Comparison of ENCODE assay signal across 8 cellular contexts in the genomic region with DNA sequence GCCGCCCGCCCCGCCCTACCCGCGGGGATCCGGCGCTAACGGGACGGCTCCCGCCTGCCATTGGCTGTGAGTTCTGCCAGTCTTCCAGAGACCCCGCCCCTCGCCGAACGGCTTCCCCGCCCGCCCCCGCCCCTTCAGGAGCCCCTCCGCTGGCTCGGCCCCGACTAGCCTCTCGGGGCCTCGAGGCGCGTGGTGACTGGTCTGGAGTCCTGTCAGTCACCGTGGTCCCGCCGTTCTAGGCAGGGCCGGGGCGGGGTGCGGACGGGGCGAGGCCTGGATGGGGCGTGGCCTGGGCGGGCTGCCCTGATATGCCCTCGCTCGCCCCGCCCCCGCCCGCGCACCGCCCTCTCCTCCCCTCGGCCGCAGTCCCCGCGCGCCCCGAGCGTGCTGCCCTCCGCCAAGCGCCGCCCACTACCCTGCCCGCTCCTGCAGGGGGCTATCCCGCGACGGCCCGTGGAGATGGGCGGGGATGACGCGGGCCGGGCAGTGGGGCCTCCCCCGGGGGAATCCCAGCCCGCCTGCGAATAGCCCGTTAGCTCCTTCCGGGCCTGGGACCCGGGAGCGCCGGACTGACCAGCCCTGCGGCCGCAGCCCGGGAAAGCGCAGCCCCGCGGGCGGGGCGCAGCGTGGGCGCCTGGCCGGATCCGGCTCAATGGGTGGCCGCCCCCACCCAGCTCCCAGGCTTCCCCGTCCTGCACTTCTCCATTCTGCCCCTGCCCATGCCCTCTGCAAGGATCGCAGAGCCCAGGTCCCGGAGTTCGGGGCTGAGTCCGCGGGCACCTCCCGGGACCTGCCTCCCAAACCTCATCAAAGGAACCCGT. TPM values are rescaled to one million over a fixed set of nuclear protein-coding genes. Genes with fewer than 3 reads are reported as not detected.
DNase-seq lines count a peak whose midpoint lies in the region; ATAC-seq and TF ChIP-seq lines count a peak whose summit lies in the region.

No MANE protein-coding gene starts in this region.

- H3K9me3 ChIP-seq in CD4-positive, alpha-beta memory T cell (ENCODE audit: control insufficient read depth in 1 of 2, low read length in 2 of 2) = no peaks in the 10 kb centered on the region
- H3K9me3 ChIP-seq in lower lobe of right lung = no peaks in the 10 kb centered on the region

- peaks cover 0 to 1% of the 10 kb centered on the region in 2 donors for H3K36me3 Mint-ChIP-seq in CD4-positive, alpha-beta memory T cell
- no peaks in the 10 kb centered on the region for H3K36me3 Mint-ChIP-seq in activated CD4-positive, alpha-beta memory T cell treated with anti-CD3 and anti-CD28 coated beads for 36 hours

- H3K27me3 ChIP-seq in CD4-positive, alpha-beta memory T cell (ENCODE audit: insufficient read depth, low read length) = no peaks in the 10 kb centered on the region
- H3K27me3 ChIP-seq in dorsolateral prefrontal cortex (no peaks in the 10 kb centered on the region), lower lobe of right lung (ENCODE audit: low read depth) (no peaks in the 10 kb centered on the region)

- H3K4me1 Mint-ChIP-seq in CD4-positive, alpha-beta memory T cell = peaks cover 7 to 21% (median 13%) of the 10 kb centered on the region in 4 donors
- H3K4me1 Mint-ChIP-seq in activated CD4-positive, alpha-beta memory T cell treated with anti-CD3 and anti-CD28 coated beads for 36 hours (ENCODE audit: low read depth) = peaks cover 17% of the 10 kb centered on the region

- peak in 31 of 56 donors; percentile 2 to 52 (median 29) for TF ChIP-seq CTCF in dorsolateral prefrontal cortex (IDR thresholded peaks at IDR 0.05 in 54 of 56, conservative IDR thresholded peaks at IDR 0.05 in 2 of 56; ENCODE audit: low read depth in 1 of 56, partially characterized antibody in 56 of 56)
- TF ChIP-seq CTCF in lower lobe of right lung (IDR thresholded peaks at IDR 0.05) = no peak

- CTCF ChIA-PET in CD4-positive, alpha-beta memory T cell (lab: Charles Lee; ENCODE audit: partially characterized antibody) = interaction anchor here (2.2 kb wide), 1 partner anchor 23 kb away, joined by 10 read pairs; no protein-coding TSS in a partner anchor
- CTCF ChIA-PET in activated CD4-positive, alpha-beta memory T cell treated with anti-CD3 and anti-CD28 coated beads for 36 hours (lab: Charles Lee) = interaction anchor here (0.7 to 1.6 kb wide), 4 partner anchors 9 to 128 kb away, joined by 3 to 5 read pairs (median 4); no protein-coding TSS in a partner anchor

- DNase-seq in CD4-positive, alpha-beta memory T cell = peak; percentile 99
- peak; percentile 100 for DNase-seq in HK-2 (ENCODE audit: unreplicated experiment)
- DNase-seq in NCI-H82 (lab: John Stamatoyannopoulos, UW) = peak; percentile 99
- DNase-seq in activated CD4-positive, alpha-beta memory T cell treated with anti-CD3 and anti-CD28 coated beads for 36 hours = peak; percentile 99
- DNase-seq in dorsolateral prefrontal cortex = peak; percentile 99 to 100 (median 100)
- peak; percentile 100 for DNase-seq in lower lobe of right lung
- peak; percentile 99 to 100 for DNase-seq in stimulated activated CD4-positive, alpha-beta T cell treated with anti-CD3 and anti-CD28 coated beads, Interleukin-4, amount 100 ng/mL, for 48 hours (ENCODE audit: low read depth in 2 of 2)

- H3K27ac Mint-ChIP-seq in CD4-positive, alpha-beta memory T cell = peak overlapping the region; percentile 94 to 99 (median 98)
- H3K27ac Mint-ChIP-seq in activated CD4-positive, alpha-beta memory T cell treated with anti-CD3 and anti-CD28 coated beads for 36 hours = peak overlapping the region; percentile 85

- H3K4me1 ChIP-seq in CD4-positive, alpha-beta memory T cell (ENCODE audit: insufficient read depth, low read length) = peaks cover 18% of the 10 kb centered on the region
- peaks cover 34% of the 10 kb centered on the region for H3K4me1 ChIP-seq in lower lobe of right lung

- peaks cover 1% of the 10 kb centered on the region in 2 donors for H3K27me3 Mint-ChIP-seq in CD4-positive, alpha-beta memory T cell
- H3K27me3 Mint-ChIP-seq in activated CD4-positive, alpha-beta memory T cell treated with anti-CD3 and anti-CD28 coated beads for 36 hours = peaks cover 4% of the 10 kb centered on the region

- no peaks in the 10 kb centered on the region for H3K9me3 Mint-ChIP-seq in CD4-positive, alpha-beta memory T cell
- H3K9me3 Mint-ChIP-seq in activated CD4-positive, alpha-beta memory T cell treated with anti-CD3 and anti-CD28 coated beads for 36 hours = no peaks in the 10 kb centered on the region

- intact Hi-C loops in CD4-positive, alpha-beta memory T cell (cut with micrococcal nuclease) = loop anchor here (1.0 to 2.0 kb wide), 3 partner anchors 23 to 210 kb away; partner anchors contain the start of gene POR
- intact Hi-C loops in activated CD4-positive, alpha-beta memory T cell treated with anti-CD3 and anti-CD28 coated beads for 36 hours (cut with micrococcal nuclease) = loop anchor here (1.0 to 5.0 kb wide), 4 partner anchors 101 to 211 kb away; partner anchors contain the start of gene RHBDD2
- intact Hi-C loops in dorsolateral prefrontal cortex (cut with DNase I) = loop anchor here (1.0 to 5.0 kb wide), 6 partner anchors 50 to 583 kb away; no protein-coding TSS in a partner anchor
- intact Hi-C loops in lower lobe of right lung (cut with DNase I) = no loop called here

- ATAC-seq in GM19463 (IDR thresholded peaks at IDR 0.05; ENCODE audit: unreplicated experiment) (peak; percentile 93), lower lobe of right lung (peak; percentile 97 to 99)

- no peaks in the 10 kb centered on the region for H3K36me3 ChIP-seq in CD4-positive, alpha-beta memory T cell (ENCODE audit: insufficient read depth, low read length)
- H3K36me3 ChIP-seq in lower lobe of right lung = no peaks in the 10 kb centered on the region

- H3K27ac ChIP-seq in CD4-positive, alpha-beta memory T cell (ENCODE audit: low read depth, low read length) = peak overlapping the region; percentile 79
- H3K27ac ChIP-seq in dorsolateral prefrontal cortex (peak overlapping the region; percentile 42 to 94 (median 88)), lower lobe of right lung (peak overlapping the region; percentile 90)

- H3K4me3 ChIP-seq in CD4-positive, alpha-beta memory T cell (ENCODE audit: low read length in 2 of 2) = peak overlapping the region; percentile 19 to 97
- H3K4me3 ChIP-seq in dorsolateral prefrontal cortex (peak overlapping the region; percentile 70 to 100 (median 97)), lower lobe of right lung (peak overlapping the region; percentile 95)

- H3K4me3 Mint-ChIP-seq in CD4-positive, alpha-beta memory T cell = peak overlapping the region; percentile 97 to 100 (median 98)
- H3K4me3 Mint-ChIP-seq in activated CD4-positive, alpha-beta memory T cell treated with anti-CD3 and anti-CD28 coated beads for 36 hours = peak overlapping the region; percentile 90

- POLR2A ChIA-PET in CD4-positive, alpha-beta memory T cell (lab: Charles Lee; ENCODE audit: partially characterized antibody) = interaction anchor here (0.8 to 3.2 kb wide), 5 partner anchors 11 to 666 kb away, joined by 3 to 24 read pairs (median 5); partner anchors contain the start of genes MDH2, POR and STYXL1
- POLR2A ChIA-PET in activated CD4-positive, alpha-beta memory T cell treated with anti-CD3 and anti-CD28 coated beads for 36 hours (lab: Charles Lee) = interaction anchor here (0.7 to 1.0 kb wide), 2 partner anchors 11 to 23 kb away, joined by 3 read pairs; no protein-coding TSS in a partner anchor

RNA-seq across cellular contexts. Expression of gene HIP1, which starts 0.4 kb away (rescaled TPM):
- total RNA-seq in CD4-positive, alpha-beta memory T cell = 1 to 10 TPM; 3.1 to 3.5 TPM
- polyA plus RNA-seq in CD4-positive, alpha-beta memory T cell = 1 to 10 TPM in 1 of 2 donors, not detected in 1; 2.2 TPM
- 1 to 10 TPM; 7.9 to 8.2 TPM for total RNA-seq in activated CD4-positive, alpha-beta memory T cell treated with anti-CD3 and anti-CD28 coated beads for 36 hours
- total RNA-seq in dorsolateral prefrontal cortex (100 to 1,000 TPM in 1 of 120 experiments, 10 to 100 TPM in 119; 17.2 to 109 (median 43.6) TPM), lower lobe of right lung (51.5 TPM)

RNA-seq across cellular contexts. Expression of gene CCL26, which starts 32.8 kb away (rescaled TPM):
- total RNA-seq in CD4-positive, alpha-beta memory T cell = not detected
- not detected for polyA plus RNA-seq in CD4-positive, alpha-beta memory T cell
- 1 to 10 TPM; 1.3 to 2.0 TPM for total RNA-seq in activated CD4-positive, alpha-beta memory T cell treated with anti-CD3 and anti-CD28 coated beads for 36 hours
- total RNA-seq in dorsolateral prefrontal cortex (1 to 10 TPM in 3 of 120 experiments, not detected in 117; 1.9 to 2.6 (median 2.2) TPM), lower lobe of right lung (not detected)

Comparison
In these comparisons a context has a peak if more than half of its experiments do, and no peak if none do; other contexts are left out.
1. Peak in every context shown above with its lines: DNase-seq, ATAC-seq, H3K4me3 ChIP-seq and H3K27ac ChIP-seq.